Comparison of ENCODE assay signal across 8 cellular contexts in genomic region chr1:192516776-192517297, GRCh38. TPM values are rescaled to one million over a fixed set of nuclear protein-coding genes. Genes with fewer than 3 reads are reported as not detected.
A peak's percentile ranks its signal among the peaks of the same experiment; 100 is the strongest.
DNase-seq lines count a peak whose midpoint lies in the region; ATAC-seq, FAIRE-seq and TF ChIP-seq lines count a peak whose summit lies in the region.

No MANE protein-coding gene starts in this region.

- no peak overlapping the region for H3K4me3 ChIP-seq in left lung

- no peaks in the 10 kb centered on the region for H3K27me3 ChIP-seq in left lung

- peak overlapping the region; percentile 76 for H3K27ac Mint-ChIP-seq in stimulated activated naive CD8-positive, alpha-beta T cell treated with anti-CD3 and anti-CD28 coated beads, Interleukin-15, Interleukin-2, amounts not matched to agents 100 ng/mL and 50 ng/mL, for 24 hours
- H3K27ac Mint-ChIP-seq in nephron progenitor cell = no peak overlapping the region

- peak overlapping the region in 1 of 2 donors; percentile 71 for H3K27ac ChIP-seq in left lung

- DNase-seq in NAMALWA (ENCODE audit: low spot score) (peak; percentile 93), activated T-cell treated with anti-CD3 and anti-CD28 coated beads for 4 hours (peak; percentile 29), left lung (no peak), nephron progenitor cell (no peak), frontal cortex (ENCODE audit: low spot score in 2 of 2) (no peak)

- peaks cover 0 to 17% of the 10 kb centered on the region in 2 donors for H3K4me1 ChIP-seq in left lung

- no peaks in the 10 kb centered on the region for H3K36me3 ChIP-seq in left lung

- H3K9me3 Mint-ChIP-seq in stimulated activated naive CD8-positive, alpha-beta T cell treated with anti-CD3 and anti-CD28 coated beads, Interleukin-15, Interleukin-2, amounts not matched to agents 100 ng/mL and 50 ng/mL, for 24 hours = no peaks in the 10 kb centered on the region
- H3K9me3 Mint-ChIP-seq in nephron progenitor cell = no peaks in the 10 kb centered on the region

- intact Hi-C loops in left lung (cut with DNase I) = no loop called here

- H3K36me3 Mint-ChIP-seq in stimulated activated naive CD8-positive, alpha-beta T cell treated with anti-CD3 and anti-CD28 coated beads, Interleukin-15, Interleukin-2, amounts not matched to agents 100 ng/mL and 50 ng/mL, for 24 hours (ENCODE audit: low read depth) = no peaks in the 10 kb centered on the region
- no peaks in the 10 kb centered on the region for H3K36me3 Mint-ChIP-seq in nephron progenitor cell (ENCODE audit: low read depth)

- TF ChIP-seq CTCF in left lung (IDR thresholded peaks at IDR 0.05) (no peak), nephron progenitor cell (IDR thresholded peaks at IDR 0.05) (no peak)

- no peaks in the 10 kb centered on the region for H3K9me3 ChIP-seq in left lung

- H3K4me3 Mint-ChIP-seq in stimulated activated naive CD8-positive, alpha-beta T cell treated with anti-CD3 and anti-CD28 coated beads, Interleukin-15, Interleukin-2, amounts not matched to agents 100 ng/mL and 50 ng/mL, for 24 hours = peak overlapping the region; percentile 77
- no peak overlapping the region for H3K4me3 Mint-ChIP-seq in nephron progenitor cell

- no peak for FAIRE-seq in frontal cortex (lab: Jason Lieb, UNC)

- no peaks in the 10 kb centered on the region for H3K27me3 Mint-ChIP-seq in stimulated activated naive CD8-positive, alpha-beta T cell treated with anti-CD3 and anti-CD28 coated beads, Interleukin-15, Interleukin-2, amounts not matched to agents 100 ng/mL and 50 ng/mL, for 24 hours
- peaks cover 7% of the 10 kb centered on the region for H3K27me3 Mint-ChIP-seq in nephron progenitor cell (ENCODE audit: low read depth, poor library complexity)

- H3K4me1 Mint-ChIP-seq in stimulated activated naive CD8-positive, alpha-beta T cell treated with anti-CD3 and anti-CD28 coated beads, Interleukin-15, Interleukin-2, amounts not matched to agents 100 ng/mL and 50 ng/mL, for 24 hours (ENCODE audit: low read depth) = peaks cover 82% of the 10 kb centered on the region
- peaks cover 22% of the 10 kb centered on the region for H3K4me1 Mint-ChIP-seq in nephron progenitor cell

- ATAC-seq in GM18499 (IDR thresholded peaks at IDR 0.05; ENCODE audit: insufficient read depth, unreplicated experiment) (peak; percentile 100), HG02571 (IDR thresholded peaks at IDR 0.05; ENCODE audit: unreplicated experiment) (peak; percentile 98), left lung (peak; percentile 86)

RNA-seq across cellular contexts. Expression of gene RGS1, which starts 58.7 kb away (rescaled TPM):
- total RNA-seq in left lung (10 to 100 TPM in 1 of 2 donors, 1 to 10 TPM in 1; 7.9 to 32.3 TPM), frontal cortex (6.5 TPM)

Comparison
In these comparisons a context has a peak if more than half of its experiments do, and no peak if none do; other contexts are left out.
1. DNase-seq: peak in NAMALWA (single experiment) and activated T-cell treated with anti-CD3 and anti-CD28 coated beads for 4 hours (single experiment); none in left lung (0 of 2), nephron progenitor cell (single experiment) and frontal cortex (0 of 2).
2. Peak in every context shown above with its lines, with median percentiles within 50 percentile points of each other: ATAC-seq.